Comparison of ENCODE assay signal across 8 cellular contexts in genomic region chr16:16966439-16966838, GRCh38.
"Had no signal": no experiment of that assay in that cellular context is flagged by ENCODE, and none has a peak within 500 bp of the region (broad histone marks: within the 10 kb centered on the region; RNA-seq: fewer than 3 reads in every experiment).

No MANE protein-coding gene starts in this region.

- H3K4me2 ChIP-seq: GM23338 had no signal

- FAIRE-seq: H54, HTR-8/SVneo had no signal

- DNase-seq: H9, HCEC 1CT, HFFc6, KG1 had no signal

- H3K4me1 Mint-ChIP-seq: GM23338, IgD-negative memory B cell had no signal

- ATAC-seq: GM23338 had no signal

- H3K27ac Mint-ChIP-seq: GM23338, HFFc6, IgD-negative memory B cell had no signal

- H3K36me3 Mint-ChIP-seq: IgD-negative memory B cell had no signal

- H2AFZ ChIP-seq: GM23338 had no signal

- H3K4me3 Mint-ChIP-seq: GM23338, H9, HFFc6, IgD-negative memory B cell had no signal

- H3K4me3 ChIP-seq: GM23338 had no signal

- H3K9me3 Mint-ChIP-seq: GM23338 had no signal
